In the genomic region with DNA sequence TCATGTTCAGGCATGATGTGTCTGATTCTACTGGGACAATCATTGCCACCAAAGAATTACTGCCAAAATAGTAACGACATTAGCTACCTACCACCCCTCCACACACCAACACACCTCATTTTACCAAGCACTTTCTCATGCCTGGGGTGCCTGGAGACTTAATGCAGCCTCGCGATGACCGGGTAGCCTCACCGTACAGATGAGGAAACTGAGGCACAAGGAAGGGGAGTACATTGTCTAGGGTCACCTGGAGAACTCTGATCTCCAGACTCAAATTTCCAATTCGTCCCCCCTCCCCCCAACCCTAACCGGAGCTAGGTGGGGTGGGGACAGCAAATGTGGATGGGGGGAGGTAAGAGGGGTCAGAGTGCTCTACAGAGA, we compare ENCODE assay signal across 1 cellular context.
TF ChIP-seq lines count a peak whose summit lies in the region.

No MANE protein-coding gene starts in this region.

TF ChIP-seq in HepG2, 621 proteins besides CTCF, POLR2A, EP300 and RAD21 (continues in another document):
- TF ChIP-seq ZNF572 (CRISPR knock-in tag; IDR thresholded peaks at IDR 0.05) (no peak), ZSCAN25 (CRISPR knock-in tag; IDR thresholded peaks at IDR 0.05) (0 out of 2 replicates have a peak, but pooled peaks have one; percentile 60), RNF2 (conservative IDR thresholded peaks at IDR 0.05; ENCODE audit: low read depth) (no peak), TIGD3 (CRISPR knock-in tag; IDR thresholded peaks at IDR 0.05; ENCODE audit: borderline replicate concordance) (no peak), CSRNP2 (CRISPR knock-in tag; conservative IDR thresholded peaks at IDR 0.05; ENCODE audit: low read depth) (no peak), ZNF687 (CRISPR knock-in tag; IDR thresholded peaks at IDR 0.05) (peak; percentile 41; the same call in 1 of the 2 replicates), PCBP2 (optimal IDR thresholded peaks at IDR 0.05; ENCODE audit: low read depth, low read length, poor library complexity, severe bottlenecking) (no peak), ZNF563 (CRISPR knock-in tag; IDR thresholded peaks at IDR 0.05) (no peak), ZNF547 (CRISPR knock-in tag; IDR thresholded peaks at IDR 0.05) (peak; percentile 79; the same call in 1 of the 2 replicates), ZNF788 (CRISPR knock-in tag; IDR thresholded peaks at IDR 0.05; ENCODE audit: borderline replicate concordance) (peak; percentile 40; the same call in 1 of the 2 replicates), ZNF205 (CRISPR knock-in tag; IDR thresholded peaks at IDR 0.05) (peak; percentile 6; the same call in 1 of the 2 replicates), ZBTB38 (CRISPR knock-in tag; IDR thresholded peaks at IDR 0.05) (0 out of 2 replicates have a peak, but pooled peaks have one; percentile 7), ZNF598 (CRISPR knock-in tag; IDR thresholded peaks at IDR 0.05; ENCODE audit: borderline replicate concordance) (peak; percentile 74; the same call in 1 of the 2 replicates), ARID4A (CRISPR knock-in tag; IDR thresholded peaks at IDR 0.05; ENCODE audit: borderline replicate concordance) (peak; percentile 18; the same call in 1 of the 2 replicates), MEIS2 (CRISPR knock-in tag; IDR thresholded peaks at IDR 0.05) (no peak), ZMYM4 (CRISPR knock-in tag; IDR thresholded peaks at IDR 0.05) (peak; percentile 20; the same call in 1 of the 2 replicates), LCORL (IDR thresholded peaks at IDR 0.05) (no peak), LCORL (CRISPR knock-in tag; IDR thresholded peaks at IDR 0.05) (peak; percentile 43; the same call in 1 of the 2 replicates), ZNF784 (CRISPR knock-in tag; IDR thresholded peaks at IDR 0.05; ENCODE audit: borderline replicate concordance) (0 out of 2 replicates have a peak, but pooled peaks have one; percentile 63), SCMH1 (CRISPR knock-in tag; IDR thresholded peaks at IDR 0.05; ENCODE audit: borderline replicate concordance) (no peak), ZEB1 (IDR thresholded peaks at IDR 0.05; ENCODE audit: insufficient replicate concordance, low read depth) (peak; percentile 26)
- TF ChIP-seq, protein P1, sequence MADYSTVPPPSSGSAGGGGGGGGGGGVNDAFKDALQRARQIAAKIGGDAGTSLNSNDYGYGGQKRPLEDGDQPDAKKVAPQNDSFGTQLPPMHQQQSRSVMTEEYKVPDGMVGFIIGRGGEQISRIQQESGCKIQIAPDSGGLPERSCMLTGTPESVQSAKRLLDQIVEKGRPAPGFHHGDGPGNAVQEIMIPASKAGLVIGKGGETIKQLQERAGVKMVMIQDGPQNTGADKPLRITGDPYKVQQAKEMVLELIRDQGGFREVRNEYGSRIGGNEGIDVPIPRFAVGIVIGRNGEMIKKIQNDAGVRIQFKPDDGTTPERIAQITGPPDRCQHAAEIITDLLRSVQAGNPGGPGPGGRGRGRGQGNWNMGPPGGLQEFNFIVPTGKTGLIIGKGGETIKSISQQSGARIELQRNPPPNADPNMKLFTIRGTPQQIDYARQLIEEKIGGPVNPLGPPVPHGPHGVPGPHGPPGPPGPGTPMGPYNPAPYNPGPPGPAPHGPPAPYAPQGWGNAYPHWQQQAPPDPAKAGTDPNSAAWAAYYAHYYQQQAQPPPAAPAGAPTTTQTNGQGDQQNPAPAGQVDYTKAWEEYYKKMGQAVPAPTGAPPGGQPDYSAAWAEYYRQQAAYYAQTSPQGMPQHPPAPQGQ (CRISPR knock-in tag; IDR thresholded peaks at IDR 0.05; ENCODE audit: borderline replicate concordance): 0 out of 2 replicates have a peak, but pooled peaks have one; percentile 48
- TF ChIP-seq, protein P2, sequence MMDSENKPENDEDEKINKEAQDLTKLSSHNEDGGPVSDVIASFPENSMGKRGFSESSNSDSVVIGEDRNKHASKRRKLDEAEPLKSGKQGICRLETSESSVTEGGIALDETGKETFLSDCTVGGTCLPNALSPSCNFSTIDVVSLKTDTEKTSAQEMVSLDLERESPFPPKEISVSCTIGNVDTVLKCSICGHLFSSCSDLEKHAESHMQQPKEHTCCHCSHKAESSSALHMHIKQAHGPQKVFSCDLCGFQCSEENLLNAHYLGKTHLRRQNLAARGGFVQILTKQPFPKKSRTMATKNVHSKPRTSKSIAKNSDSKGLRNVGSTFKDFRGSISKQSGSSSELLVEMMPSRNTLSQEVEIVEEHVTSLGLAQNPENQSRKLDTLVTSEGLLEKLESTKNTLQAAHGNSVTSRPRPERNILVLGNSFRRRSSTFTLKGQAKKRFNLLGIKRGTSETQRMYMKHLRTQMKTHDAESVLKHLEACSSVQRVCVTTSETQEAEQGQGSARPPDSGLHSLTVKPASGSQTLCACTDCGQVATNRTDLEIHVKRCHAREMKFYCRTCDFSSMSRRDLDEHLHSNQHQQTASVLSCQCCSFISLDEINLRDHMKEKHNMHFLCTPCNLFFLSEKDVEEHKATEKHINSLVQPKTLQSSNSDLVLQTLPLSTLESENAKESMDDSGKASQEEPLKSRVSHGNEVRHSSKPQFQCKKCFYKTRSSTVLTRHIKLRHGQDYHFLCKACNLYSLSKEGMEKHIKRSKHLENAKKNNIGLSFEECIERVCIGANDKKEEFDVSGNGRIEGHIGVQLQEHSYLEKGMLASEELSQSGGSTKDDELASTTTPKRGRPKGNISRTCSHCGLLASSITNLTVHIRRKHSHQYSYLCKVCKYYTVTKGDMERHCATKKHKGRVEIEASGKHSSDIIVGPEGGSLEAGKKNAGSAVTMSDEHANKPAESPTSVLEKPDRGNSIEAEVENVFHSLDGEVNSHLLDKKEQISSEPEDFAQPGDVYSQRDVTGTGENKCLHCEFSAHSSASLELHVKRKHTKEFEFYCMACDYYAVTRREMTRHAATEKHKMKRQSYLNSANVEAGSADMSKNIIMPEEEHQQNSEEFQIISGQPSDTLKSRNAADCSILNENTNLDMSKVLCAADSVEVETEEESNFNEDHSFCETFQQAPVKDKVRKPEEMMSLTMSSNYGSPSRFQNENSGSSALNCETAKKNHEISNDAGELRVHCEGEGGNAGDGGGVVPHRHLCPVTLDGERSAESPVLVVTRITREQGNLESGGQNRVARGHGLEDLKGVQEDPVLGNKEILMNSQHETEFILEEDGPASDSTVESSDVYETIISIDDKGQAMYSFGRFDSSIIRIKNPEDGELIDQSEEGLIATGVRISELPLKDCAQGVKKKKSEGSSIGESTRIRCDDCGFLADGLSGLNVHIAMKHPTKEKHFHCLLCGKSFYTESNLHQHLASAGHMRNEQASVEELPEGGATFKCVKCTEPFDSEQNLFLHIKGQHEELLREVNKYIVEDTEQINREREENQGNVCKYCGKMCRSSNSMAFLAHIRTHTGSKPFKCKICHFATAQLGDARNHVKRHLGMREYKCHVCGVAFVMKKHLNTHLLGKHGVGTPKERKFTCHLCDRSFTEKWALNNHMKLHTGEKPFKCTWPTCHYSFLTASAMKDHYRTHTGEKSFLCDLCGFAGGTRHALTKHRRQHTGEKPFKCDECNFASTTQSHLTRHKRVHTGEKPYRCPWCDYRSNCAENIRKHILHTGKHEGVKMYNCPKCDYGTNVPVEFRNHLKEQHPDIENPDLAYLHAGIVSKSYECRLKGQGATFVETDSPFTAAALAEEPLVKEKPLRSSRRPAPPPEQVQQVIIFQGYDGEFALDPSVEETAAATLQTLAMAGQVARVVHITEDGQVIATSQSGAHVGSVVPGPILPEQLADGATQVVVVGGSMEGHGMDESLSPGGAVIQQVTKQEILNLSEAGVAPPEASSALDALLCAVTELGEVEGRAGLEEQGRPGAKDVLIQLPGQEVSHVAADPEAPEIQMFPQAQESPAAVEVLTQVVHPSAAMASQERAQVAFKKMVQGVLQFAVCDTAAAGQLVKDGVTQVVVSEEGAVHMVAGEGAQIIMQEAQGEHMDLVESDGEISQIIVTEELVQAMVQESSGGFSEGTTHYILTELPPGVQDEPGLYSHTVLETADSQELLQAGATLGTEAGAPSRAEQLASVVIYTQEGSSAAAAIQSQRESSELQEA (CRISPR knock-in tag; IDR thresholded peaks at IDR 0.05; ENCODE audit: not compliant biosample characterization): peak; percentile 34
- TF ChIP-seq, protein P3, sequence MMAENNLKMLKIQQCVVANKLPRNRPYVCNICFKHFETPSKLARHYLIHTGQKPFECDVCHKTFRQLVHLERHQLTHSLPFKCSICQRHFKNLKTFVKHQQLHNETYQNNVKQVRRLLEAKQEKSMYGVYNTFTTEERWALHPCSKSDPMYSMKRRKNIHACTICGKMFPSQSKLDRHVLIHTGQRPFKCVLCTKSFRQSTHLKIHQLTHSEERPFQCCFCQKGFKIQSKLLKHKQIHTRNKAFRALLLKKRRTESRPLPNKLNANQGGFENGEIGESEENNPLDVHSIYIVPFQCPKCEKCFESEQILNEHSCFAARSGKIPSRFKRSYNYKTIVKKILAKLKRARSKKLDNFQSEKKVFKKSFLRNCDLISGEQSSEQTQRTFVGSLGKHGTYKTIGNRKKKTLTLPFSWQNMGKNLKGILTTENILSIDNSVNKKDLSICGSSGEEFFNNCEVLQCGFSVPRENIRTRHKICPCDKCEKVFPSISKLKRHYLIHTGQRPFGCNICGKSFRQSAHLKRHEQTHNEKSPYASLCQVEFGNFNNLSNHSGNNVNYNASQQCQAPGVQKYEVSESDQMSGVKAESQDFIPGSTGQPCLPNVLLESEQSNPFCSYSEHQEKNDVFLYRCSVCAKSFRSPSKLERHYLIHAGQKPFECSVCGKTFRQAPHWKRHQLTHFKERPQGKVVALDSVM (CRISPR knock-in tag; IDR thresholded peaks at IDR 0.05): peak; percentile 10; the same call in 1 of the 2 replicates
